1 cellular context compared by ENCODE assay signal in the genomic region with DNA sequence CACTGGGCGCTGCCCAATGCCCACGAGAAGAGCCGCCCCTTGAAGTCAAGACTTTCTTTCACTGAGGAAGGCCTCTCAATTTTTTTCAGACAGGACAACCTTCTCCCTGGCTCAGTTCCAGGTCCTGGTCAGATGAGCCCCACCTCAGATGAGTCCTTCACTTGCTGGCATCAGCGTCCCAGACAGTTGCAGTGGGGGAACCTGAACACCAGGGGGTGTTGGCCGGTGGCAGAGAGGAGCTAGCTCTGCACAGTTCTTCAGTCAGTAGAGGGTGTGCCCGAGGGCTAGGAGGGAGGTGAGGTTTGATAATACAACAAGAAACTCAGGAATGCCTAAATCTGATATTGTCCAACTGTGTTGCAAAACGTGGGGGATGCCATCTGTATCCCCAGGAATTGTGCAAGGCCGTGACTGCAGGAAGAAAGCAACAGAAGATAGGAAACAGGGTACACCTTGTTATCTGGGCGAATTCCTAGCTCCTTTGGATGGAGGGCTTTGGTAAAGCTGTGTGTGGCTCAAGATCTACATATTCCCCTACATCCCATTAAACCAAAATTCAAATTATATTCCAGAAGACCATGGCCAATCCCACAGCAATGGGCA.
TF ChIP-seq lines count a peak whose summit lies in the region.

No MANE protein-coding gene starts in this region.

TF ChIP-seq in SK-N-SH treated with all-trans-retinoic acid at 6 μM for 48 hours, 23 proteins besides CTCF, POLR2A, EP300 and RAD21 (continued from another document):
- TF ChIP-seq, protein P1, sequence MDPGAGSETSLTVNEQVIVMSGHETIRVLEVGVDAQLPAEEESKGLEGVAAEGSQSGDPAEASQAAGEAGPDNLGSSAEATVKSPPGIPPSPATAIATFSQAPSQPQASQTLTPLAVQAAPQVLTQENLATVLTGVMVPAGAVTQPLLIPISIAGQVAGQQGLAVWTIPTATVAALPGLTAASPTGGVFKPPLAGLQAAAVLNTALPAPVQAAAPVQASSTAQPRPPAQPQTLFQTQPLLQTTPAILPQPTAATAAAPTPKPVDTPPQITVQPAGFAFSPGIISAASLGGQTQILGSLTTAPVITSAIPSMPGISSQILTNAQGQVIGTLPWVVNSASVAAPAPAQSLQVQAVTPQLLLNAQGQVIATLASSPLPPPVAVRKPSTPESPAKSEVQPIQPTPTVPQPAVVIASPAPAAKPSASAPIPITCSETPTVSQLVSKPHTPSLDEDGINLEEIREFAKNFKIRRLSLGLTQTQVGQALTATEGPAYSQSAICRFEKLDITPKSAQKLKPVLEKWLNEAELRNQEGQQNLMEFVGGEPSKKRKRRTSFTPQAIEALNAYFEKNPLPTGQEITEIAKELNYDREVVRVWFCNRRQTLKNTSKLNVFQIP (CRISPR knock-in tag; IDR thresholded peaks at IDR 0.05; ENCODE audit: borderline replicate concordance, low read depth), result no peak
- TF ChIP-seq SNAI2 (CRISPR knock-in tag; IDR thresholded peaks at IDR 0.05), result no peak
- TF ChIP-seq, protein P2, sequence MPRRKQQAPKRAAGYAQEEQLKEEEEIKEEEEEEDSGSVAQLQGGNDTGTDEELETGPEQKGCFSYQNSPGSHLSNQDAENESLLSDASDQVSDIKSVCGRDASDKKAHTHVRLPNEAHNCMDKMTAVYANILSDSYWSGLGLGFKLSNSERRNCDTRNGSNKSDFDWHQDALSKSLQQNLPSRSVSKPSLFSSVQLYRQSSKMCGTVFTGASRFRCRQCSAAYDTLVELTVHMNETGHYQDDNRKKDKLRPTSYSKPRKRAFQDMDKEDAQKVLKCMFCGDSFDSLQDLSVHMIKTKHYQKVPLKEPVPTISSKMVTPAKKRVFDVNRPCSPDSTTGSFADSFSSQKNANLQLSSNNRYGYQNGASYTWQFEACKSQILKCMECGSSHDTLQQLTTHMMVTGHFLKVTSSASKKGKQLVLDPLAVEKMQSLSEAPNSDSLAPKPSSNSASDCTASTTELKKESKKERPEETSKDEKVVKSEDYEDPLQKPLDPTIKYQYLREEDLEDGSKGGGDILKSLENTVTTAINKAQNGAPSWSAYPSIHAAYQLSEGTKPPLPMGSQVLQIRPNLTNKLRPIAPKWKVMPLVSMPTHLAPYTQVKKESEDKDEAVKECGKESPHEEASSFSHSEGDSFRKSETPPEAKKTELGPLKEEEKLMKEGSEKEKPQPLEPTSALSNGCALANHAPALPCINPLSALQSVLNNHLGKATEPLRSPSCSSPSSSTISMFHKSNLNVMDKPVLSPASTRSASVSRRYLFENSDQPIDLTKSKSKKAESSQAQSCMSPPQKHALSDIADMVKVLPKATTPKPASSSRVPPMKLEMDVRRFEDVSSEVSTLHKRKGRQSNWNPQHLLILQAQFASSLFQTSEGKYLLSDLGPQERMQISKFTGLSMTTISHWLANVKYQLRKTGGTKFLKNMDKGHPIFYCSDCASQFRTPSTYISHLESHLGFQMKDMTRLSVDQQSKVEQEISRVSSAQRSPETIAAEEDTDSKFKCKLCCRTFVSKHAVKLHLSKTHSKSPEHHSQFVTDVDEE (CRISPR knock-in tag; IDR thresholded peaks at IDR 0.05), result no peak
- no peak for TF ChIP-seq ZNF8 (CRISPR knock-in tag; IDR thresholded peaks at IDR 0.05)
- TF ChIP-seq ZFP3 (CRISPR knock-in tag; IDR thresholded peaks at IDR 0.05), result no peak
- TF ChIP-seq, protein P3, sequence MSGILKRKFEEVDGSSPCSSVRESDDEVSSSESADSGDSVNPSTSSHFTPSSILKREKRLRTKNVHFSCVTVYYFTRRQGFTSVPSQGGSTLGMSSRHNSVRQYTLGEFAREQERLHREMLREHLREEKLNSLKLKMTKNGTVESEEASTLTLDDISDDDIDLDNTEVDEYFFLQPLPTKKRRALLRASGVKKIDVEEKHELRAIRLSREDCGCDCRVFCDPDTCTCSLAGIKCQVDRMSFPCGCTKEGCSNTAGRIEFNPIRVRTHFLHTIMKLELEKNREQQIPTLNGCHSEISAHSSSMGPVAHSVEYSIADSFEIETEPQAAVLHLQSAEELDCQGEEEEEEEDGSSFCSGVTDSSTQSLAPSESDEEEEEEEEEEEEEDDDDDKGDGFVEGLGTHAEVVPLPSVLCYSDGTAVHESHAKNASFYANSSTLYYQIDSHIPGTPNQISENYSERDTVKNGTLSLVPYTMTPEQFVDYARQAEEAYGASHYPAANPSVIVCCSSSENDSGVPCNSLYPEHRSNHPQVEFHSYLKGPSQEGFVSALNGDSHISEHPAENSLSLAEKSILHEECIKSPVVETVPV (CRISPR knock-in tag; IDR thresholded peaks at IDR 0.05), result no peak
- no peak for TF ChIP-seq ARNTL (CRISPR knock-in tag; IDR thresholded peaks at IDR 0.05; ENCODE audit: borderline replicate concordance, low read depth)
- TF ChIP-seq ESRRG (CRISPR knock-in tag; IDR thresholded peaks at IDR 0.05), result no peak
